In the genomic region with DNA sequence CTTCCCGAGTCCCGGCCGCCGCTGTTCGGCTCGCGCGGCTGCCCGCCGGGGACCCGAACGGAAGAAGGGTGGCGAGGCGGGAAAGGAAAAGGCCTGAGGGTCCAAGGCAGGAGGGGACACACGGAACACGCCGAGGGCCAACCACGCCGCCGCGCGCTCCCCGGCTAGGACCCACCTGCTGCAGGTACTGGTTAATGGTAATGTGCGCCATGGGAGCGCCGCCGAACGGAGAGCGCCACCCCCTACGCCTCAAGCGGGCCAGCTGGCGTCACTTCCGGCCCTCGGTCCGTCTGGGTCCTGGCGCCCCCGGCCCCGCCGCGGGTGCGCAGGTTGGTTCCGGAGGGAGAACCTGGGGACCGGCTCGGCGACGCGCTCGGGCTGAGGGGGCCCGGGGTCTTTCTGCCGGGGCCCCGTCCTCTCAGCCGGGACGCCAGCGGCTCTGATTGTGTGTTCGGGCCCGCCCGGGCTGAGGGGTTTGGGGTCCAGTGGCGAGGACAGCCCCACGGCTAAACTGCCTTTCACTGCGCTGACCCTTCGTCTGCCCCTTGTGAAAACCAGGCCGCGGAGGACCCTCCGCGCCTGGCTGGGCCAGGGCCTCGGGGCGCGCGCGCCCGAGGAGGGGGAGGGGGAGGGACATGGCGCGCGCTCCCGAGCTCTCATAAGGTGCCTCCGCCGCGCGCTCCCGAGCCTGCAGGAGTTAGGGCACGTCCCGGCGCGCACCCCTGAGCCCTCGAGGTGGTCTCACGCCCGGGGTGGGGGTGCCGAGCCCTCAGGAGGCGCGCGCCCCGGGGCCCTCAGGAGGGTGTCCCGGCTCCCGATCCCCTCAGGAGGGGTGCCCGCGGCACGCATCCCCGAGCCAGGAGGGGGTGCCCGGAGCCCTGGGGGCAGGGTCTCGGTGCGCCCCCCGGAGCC, we compare ENCODE assay signal across 8 cellular contexts. TPM values are rescaled to one million over a fixed set of nuclear protein-coding genes. Genes with fewer than 3 reads are reported as not detected.
DNase-seq lines count a peak whose midpoint lies in the region; ATAC-seq and TF ChIP-seq lines count a peak whose summit lies in the region.

A gene (minus strand): TSS at position 246 of the 912 bp plus-strand sequence. CDS start 35 bp downstream, at position 211.

- TF ChIP-seq CTCF in AG09319 (IDR thresholded peaks at IDR 0.05; ENCODE audit: low read depth, low read length) (no peak), kidney epithelial cell (IDR thresholded peaks at IDR 0.05; ENCODE audit: insufficient read depth, low read length, poor library complexity, severe bottlenecking) (no peak)

- DNase-seq in AG09319 (ENCODE audit: extremely low read depth, low read depth) = peak; percentile 59
- peak; percentile 81 for DNase-seq in NCI-H345 treated with DMSO at 0.1 percent for 48 hours (lab: John Stamatoyannopoulos, UW; ENCODE audit: unreplicated experiment)
- peak; percentile 89 for DNase-seq in activated CD4-positive, alpha-beta T cell treated with anti-CD3 and anti-CD28 coated beads for 1 hour
- DNase-seq in cerebellum (ENCODE audit: low spot score) = peak; percentile 93
- peak; percentile 29 for DNase-seq in kidney epithelial cell (ENCODE audit: low read depth)
- DNase-seq in stimulated activated CD4-positive, alpha-beta T cell treated with anti-CD3 and anti-CD28 coated beads, Interleukin-15, amount 100 ng/mL, for 48 hours (ENCODE audit: low read depth in 2 of 2) = peak; percentile 81 to 82

- H3K27me3 ChIP-seq in kidney epithelial cell (ENCODE audit: control insufficient read depth, insufficient read depth, low read length) = no peaks in the 10 kb centered on the region

- peak; percentile 76 for ATAC-seq in GM19023 (IDR thresholded peaks at IDR 0.05; ENCODE audit: unreplicated experiment)
- peak; percentile 81 for ATAC-seq in HG03196 (IDR thresholded peaks at IDR 0.05; ENCODE audit: unreplicated experiment)

- H3K36me3 ChIP-seq in kidney epithelial cell (ENCODE audit: control insufficient read depth, insufficient read depth, low read length) = no peaks in the 10 kb centered on the region

- peak within 1 kb of the TSS; percentile 93 for H3K4me3 ChIP-seq in kidney epithelial cell (ENCODE audit: low read depth, low read length)

RNA-seq across cellular contexts. Expression of the gene that starts here (rescaled TPM):
- 58.6 TPM for total RNA-seq in cerebellum
- 34.8 and 36.9 TPM in 2 replicates for total RNA-seq in kidney epithelial cell

Comparison
In these comparisons a context has a peak if more than half of its experiments do, and no peak if none do; other contexts are left out.
1. Peak in every context shown above with its lines: DNase-seq, ATAC-seq and H3K4me3 ChIP-seq.
2. DNase-seq: peak in every context shown above with its lines; median percentile 93 in cerebellum; 89 in activated CD4-positive, alpha-beta T cell treated with anti-CD3 and anti-CD28 coated beads for 1 hour; 82 in stimulated activated CD4-positive, alpha-beta T cell treated with anti-CD3 and anti-CD28 coated beads, Interleukin-15, amount 100 ng/mL, for 48 hours; 81 in NCI-H345 treated with DMSO at 0.1 percent for 48 hours; 59 in AG09319; 29 in kidney epithelial cell.